In the genomic region with DNA sequence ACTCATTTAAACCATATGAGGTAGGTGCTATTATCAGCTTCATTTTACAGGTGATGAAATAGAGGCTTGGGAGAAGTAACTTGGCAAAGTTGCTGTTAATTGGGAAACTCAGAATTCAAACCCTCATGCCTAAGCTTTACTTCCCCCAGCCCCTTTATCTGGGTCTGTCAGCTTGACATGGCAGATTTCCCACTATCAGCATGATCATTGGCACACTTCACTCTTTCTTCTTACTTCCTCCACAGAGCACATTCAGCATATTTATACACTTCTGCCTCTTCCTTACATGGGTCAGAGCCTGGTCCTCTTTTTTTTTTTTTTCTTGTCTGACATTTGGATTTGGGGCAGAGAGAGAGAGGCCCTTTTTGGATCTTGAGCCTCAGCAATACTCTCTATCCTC, we compare ENCODE assay signal across 1 cellular context.
TF ChIP-seq lines count a peak whose summit lies in the region.

No MANE protein-coding gene starts in this region.

TF ChIP-seq in K562, 482 proteins besides CTCF, POLR2A, EP300 and RAD21 (continued from another document):
- TF ChIP-seq, protein P1, sequence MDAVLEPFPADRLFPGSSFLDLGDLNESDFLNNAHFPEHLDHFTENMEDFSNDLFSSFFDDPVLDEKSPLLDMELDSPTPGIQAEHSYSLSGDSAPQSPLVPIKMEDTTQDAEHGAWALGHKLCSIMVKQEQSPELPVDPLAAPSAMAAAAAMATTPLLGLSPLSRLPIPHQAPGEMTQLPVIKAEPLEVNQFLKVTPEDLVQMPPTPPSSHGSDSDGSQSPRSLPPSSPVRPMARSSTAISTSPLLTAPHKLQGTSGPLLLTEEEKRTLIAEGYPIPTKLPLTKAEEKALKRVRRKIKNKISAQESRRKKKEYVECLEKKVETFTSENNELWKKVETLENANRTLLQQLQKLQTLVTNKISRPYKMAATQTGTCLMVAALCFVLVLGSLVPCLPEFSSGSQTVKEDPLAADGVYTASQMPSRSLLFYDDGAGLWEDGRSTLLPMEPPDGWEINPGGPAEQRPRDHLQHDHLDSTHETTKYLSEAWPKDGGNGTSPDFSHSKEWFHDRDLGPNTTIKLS (IDR thresholded peaks at IDR 0.05; ENCODE audit: borderline replicate concordance, low read depth): no peak
- TF ChIP-seq ZNF408 (CRISPR knock-in tag; IDR thresholded peaks at IDR 0.05; ENCODE audit: low read depth) (no peak), DPF2 (IDR thresholded peaks at IDR 0.05) (0 out of 2 replicates have a peak, but pooled peaks have one; percentile 20), SMARCA4 (IDR thresholded peaks at IDR 0.05) (peak; percentile 60; the same call in 1 of the 2 replicates), HLTF (IDR thresholded peaks at IDR 0.05) (no peak), NCOA4 (IDR thresholded peaks at IDR 0.05; ENCODE audit: partially characterized antibody) (no peak), ZNF24 (IDR thresholded peaks at IDR 0.05) (no peak), ETV6 (IDR thresholded peaks at IDR 0.05; ENCODE audit: borderline replicate concordance in 1 of 2, low read depth in 2 of 2, low read length in 1 of 2) (peak in 1 of 2 experiments; percentile 29; a peak in 1 of 4 replicates), ETV6 (CRISPR knock-in tag; IDR thresholded peaks at IDR 0.05; ENCODE audit: borderline replicate concordance) (no peak), PML (IDR thresholded peaks at IDR 0.05; ENCODE audit: low read length) (peak; percentile 34; the same call in 1 of the 2 replicates), CEBPG (CRISPR knock-in tag; IDR thresholded peaks at IDR 0.05) (0 out of 2 replicates have a peak, but pooled peaks have one; percentile 16), CEBPG (tag; conservative IDR thresholded peaks at IDR 0.05 in 1 of 2, IDR thresholded peaks at IDR 0.05 in 1 of 2) (peak; percentile 38 to 77; a peak in 3 of 4 replicates), NUFIP1 (IDR thresholded peaks at IDR 0.05; ENCODE audit: partially characterized antibody) (no peak), TEAD4 (IDR thresholded peaks at IDR 0.05; ENCODE audit: low read length) (peak; percentile 76; the same call in 1 of the 2 replicates), TEAD4 (CRISPR knock-in tag; IDR thresholded peaks at IDR 0.05; ENCODE audit: borderline replicate concordance) (no peak), MYBL2 (IDR thresholded peaks at IDR 0.05; ENCODE audit: low read depth) (no peak), MYBL2 (CRISPR knock-in tag; IDR thresholded peaks at IDR 0.05; ENCODE audit: borderline replicate concordance) (no peak), BHLHE40 (IDR thresholded peaks at IDR 0.05; ENCODE audit: low read length) (peak; percentile 69; the same call in 1 of the 2 replicates), ZNF717 (CRISPR knock-in tag; IDR thresholded peaks at IDR 0.05) (no peak), MYC (IDR thresholded peaks at IDR 0.05; ENCODE audit: low read depth, low read length) (0 out of 2 replicates have a peak, but pooled peaks have one; percentile 22), MYC (CRISPR knock-in tag; IDR thresholded peaks at IDR 0.05; ENCODE audit: borderline replicate concordance, low read depth) (no peak), FIP1L1 (IDR thresholded peaks at IDR 0.05; ENCODE audit: low read depth, low read length, poor library complexity, severe bottlenecking) (no peak), SOX6 (IDR thresholded peaks at IDR 0.05) (0 out of 2 replicates have a peak, but pooled peaks have one; percentile 26), SIRT6 (IDR thresholded peaks at IDR 0.05; ENCODE audit: low read depth, low read length) (no peak), ZNF384 (IDR thresholded peaks at IDR 0.05; ENCODE audit: low read depth, low read length) (peak; percentile 64; the same call in 1 of the 2 replicates), HMGN3 (IDR thresholded peaks at IDR 0.05; ENCODE audit: borderline replicate concordance, extremely low read depth, insufficient read length, low read depth, low read length) (no peak), ATF7 (IDR thresholded peaks at IDR 0.05) (peak; percentile 39; the same call in 1 of the 2 replicates), TRIM24 (IDR thresholded peaks at IDR 0.05) (peak; percentile 54 to 70; a peak in 2 of 4 replicates), ARID1B (IDR thresholded peaks at IDR 0.05) (peak; percentile 71), KLF6 (CRISPR knock-in tag; IDR thresholded peaks at IDR 0.05; ENCODE audit: borderline replicate concordance) (no peak), FOS (IDR thresholded peaks at IDR 0.05; ENCODE audit: extremely low read depth, insufficient read length) (no peak), PHF20 (IDR thresholded peaks at IDR 0.05; ENCODE audit: partially characterized antibody) (no peak), ZNF507 (tag; conservative IDR thresholded peaks at IDR 0.05) (no peak), ZFP1 (CRISPR knock-in tag; IDR thresholded peaks at IDR 0.05) (no peak), MAFG (tag; conservative IDR thresholded peaks at IDR 0.05) (peak; percentile 51; the same call in 1 of the 2 replicates), TAL1 (IDR thresholded peaks at IDR 0.05) (peak; percentile 65), SMARCE1 (IDR thresholded peaks at IDR 0.05) (peak; percentile 21; the same call in 1 of the 2 replicates), MAFF (IDR thresholded peaks at IDR 0.05; ENCODE audit: low read length) (peak; percentile 20; the same call in 1 of the 2 replicates), C11orf30 (IDR thresholded peaks at IDR 0.05; ENCODE audit: low read depth) (peak; percentile 69; the same call in 1 of the 2 replicates), NFE2 (IDR thresholded peaks at IDR 0.05; ENCODE audit: low read depth) (peak; percentile 24; the same call in 1 of the 2 replicates), RCOR1 (IDR thresholded peaks at IDR 0.05; ENCODE audit: borderline replicate concordance in 1 of 2, low read depth in 2 of 2, low read length in 2 of 2) (peak in 1 of 2 experiments; percentile 41; a peak in 1 of 4 replicates)
- TF ChIP-seq, protein P2, sequence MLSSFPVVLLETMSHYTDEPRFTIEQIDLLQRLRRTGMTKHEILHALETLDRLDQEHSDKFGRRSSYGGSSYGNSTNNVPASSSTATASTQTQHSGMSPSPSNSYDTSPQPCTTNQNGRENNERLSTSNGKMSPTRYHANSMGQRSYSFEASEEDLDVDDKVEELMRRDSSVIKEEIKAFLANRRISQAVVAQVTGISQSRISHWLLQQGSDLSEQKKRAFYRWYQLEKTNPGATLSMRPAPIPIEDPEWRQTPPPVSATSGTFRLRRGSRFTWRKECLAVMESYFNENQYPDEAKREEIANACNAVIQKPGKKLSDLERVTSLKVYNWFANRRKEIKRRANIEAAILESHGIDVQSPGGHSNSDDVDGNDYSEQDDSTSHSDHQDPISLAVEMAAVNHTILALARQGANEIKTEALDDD (IDR thresholded peaks at IDR 0.05): 0 out of 2 replicates have a peak, but pooled peaks have one; percentile 16
- TF ChIP-seq, protein P3, sequence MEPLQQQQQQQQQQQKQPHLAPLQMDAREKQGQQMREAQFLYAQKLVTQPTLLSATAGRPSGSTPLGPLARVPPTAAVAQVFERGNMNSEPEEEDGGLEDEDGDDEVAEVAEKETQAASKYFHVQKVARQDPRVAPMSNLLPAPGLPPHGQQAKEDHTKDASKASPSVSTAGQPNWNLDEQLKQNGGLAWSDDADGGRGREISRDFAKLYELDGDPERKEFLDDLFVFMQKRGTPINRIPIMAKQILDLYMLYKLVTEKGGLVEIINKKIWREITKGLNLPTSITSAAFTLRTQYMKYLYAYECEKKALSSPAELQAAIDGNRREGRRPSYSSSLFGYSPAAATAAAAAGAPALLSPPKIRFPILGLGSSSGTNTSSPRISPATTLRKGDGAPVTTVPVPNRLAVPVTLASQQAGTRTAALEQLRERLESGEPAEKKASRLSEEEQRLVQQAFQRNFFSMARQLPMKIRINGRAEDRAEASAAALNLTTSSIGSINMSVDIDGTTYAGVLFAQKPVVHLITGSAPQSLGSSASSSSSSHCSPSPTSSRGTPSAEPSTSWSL (CRISPR knock-in tag; IDR thresholded peaks at IDR 0.05; ENCODE audit: borderline replicate concordance): no peak
- TF ChIP-seq, protein P4, sequence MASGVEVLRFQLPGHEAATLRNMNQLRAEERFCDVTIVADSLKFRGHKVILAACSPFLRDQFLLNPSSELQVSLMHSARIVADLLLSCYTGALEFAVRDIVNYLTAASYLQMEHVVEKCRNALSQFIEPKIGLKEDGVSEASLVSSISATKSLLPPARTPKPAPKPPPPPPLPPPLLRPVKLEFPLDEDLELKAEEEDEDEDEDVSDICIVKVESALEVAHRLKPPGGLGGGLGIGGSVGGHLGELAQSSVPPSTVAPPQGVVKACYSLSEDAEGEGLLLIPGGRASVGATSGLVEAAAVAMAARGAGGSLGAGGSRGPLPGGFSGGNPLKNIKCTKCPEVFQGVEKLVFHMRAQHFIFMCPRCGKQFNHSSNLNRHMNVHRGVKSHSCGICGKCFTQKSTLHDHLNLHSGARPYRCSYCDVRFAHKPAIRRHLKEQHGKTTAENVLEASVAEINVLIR (CRISPR knock-in tag; IDR thresholded peaks at IDR 0.05): no peak
- TF ChIP-seq, protein P5, sequence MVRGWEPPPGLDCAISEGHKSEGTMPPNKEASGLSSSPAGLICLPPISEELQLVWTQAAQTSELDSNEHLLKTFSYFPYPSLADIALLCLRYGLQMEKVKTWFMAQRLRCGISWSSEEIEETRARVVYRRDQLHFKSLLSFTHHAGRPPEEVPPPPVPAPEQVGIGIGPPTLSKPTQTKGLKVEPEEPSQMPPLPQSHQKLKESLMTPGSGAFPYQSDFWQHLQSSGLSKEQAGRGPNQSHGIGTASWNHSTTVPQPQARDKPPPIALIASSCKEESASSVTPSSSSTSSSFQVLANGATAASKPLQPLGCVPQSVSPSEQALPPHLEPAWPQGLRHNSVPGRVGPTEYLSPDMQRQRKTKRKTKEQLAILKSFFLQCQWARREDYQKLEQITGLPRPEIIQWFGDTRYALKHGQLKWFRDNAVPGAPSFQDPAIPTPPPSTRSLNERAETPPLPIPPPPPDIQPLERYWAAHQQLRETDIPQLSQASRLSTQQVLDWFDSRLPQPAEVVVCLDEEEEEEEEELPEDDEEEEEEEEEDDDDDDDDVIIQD (CRISPR knock-in tag; IDR thresholded peaks at IDR 0.05): no peak
- TF ChIP-seq, protein P6, sequence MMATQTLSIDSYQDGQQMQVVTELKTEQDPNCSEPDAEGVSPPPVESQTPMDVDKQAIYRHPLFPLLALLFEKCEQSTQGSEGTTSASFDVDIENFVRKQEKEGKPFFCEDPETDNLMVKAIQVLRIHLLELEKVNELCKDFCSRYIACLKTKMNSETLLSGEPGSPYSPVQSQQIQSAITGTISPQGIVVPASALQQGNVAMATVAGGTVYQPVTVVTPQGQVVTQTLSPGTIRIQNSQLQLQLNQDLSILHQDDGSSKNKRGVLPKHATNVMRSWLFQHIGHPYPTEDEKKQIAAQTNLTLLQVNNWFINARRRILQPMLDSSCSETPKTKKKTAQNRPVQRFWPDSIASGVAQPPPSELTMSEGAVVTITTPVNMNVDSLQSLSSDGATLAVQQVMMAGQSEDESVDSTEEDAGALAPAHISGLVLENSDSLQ (IDR thresholded peaks at IDR 0.05): peak; percentile 25; the same call in 1 of the 2 replicates
- TF ChIP-seq, protein P7, sequence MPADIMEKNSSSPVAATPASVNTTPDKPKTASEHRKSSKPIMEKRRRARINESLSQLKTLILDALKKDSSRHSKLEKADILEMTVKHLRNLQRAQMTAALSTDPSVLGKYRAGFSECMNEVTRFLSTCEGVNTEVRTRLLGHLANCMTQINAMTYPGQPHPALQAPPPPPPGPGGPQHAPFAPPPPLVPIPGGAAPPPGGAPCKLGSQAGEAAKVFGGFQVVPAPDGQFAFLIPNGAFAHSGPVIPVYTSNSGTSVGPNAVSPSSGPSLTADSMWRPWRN (IDR thresholded peaks at IDR 0.05; ENCODE audit: low read depth): peak; percentile 76
- TF ChIP-seq, protein P8, sequence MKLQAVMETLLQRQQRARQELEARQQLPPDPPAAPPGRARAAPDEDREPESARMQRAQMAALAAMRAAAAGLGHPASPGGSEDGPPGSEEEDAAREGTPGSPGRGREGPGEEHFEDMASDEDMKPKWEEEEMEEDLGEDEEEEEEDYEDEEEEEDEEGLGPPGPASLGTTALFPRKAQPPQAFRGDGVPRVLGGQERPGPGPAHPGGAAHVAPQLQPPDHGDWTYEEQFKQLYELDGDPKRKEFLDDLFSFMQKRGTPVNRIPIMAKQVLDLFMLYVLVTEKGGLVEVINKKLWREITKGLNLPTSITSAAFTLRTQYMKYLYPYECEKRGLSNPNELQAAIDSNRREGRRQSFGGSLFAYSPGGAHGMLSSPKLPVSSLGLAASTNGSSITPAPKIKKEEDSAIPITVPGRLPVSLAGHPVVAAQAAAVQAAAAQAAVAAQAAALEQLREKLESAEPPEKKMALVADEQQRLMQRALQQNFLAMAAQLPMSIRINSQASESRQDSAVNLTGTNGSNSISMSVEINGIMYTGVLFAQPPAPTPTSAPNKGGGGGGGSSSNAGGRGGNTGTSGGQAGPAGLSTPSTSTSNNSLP (IDR thresholded peaks at IDR 0.05; ENCODE audit: borderline replicate concordance, low read depth, low read length): no peak
TF ChIP-seq in K562: peak in this region for 26.
